In genomic region chr10:78961760-78962159, GRCh38 we compare ENCODE assay signal across 20 cellular contexts.
DNase-seq lines count a peak whose midpoint lies in the region; ATAC-seq and TF ChIP-seq lines count a peak whose summit lies in the region.
"Had no signal": no experiment of that assay in that cellular context is flagged by ENCODE, and none has a peak within 500 bp of the region (broad histone marks: within the 10 kb centered on the region; RNA-seq: fewer than 3 reads in every experiment).

No MANE protein-coding gene starts in this region.

- H3K4me2 ChIP-seq in GM23338 (no peak overlapping the region), mesenchymal stem cell (ENCODE audit: low read length, poor library complexity, severe bottlenecking) (no peak overlapping the region), PC-3 (ENCODE audit: low read length) (no peak overlapping the region)

- 60% methylated on average over 4 of the region's 4 CpGs for WGBS in mesenchymal stem cell
- WGBS in thyroid gland, 2 donors = 84 to 96% methylated on average over 4 of the region's 4 CpGs
- 82 to 84% methylated on average over 4 of the region's 4 CpGs for WGBS in body of pancreas, 2 donors

- H3K4me1 ChIP-seq in GM23338 (ENCODE audit: insufficient read depth) = peaks cover 14% of the 10 kb centered on the region; the same call in 1 of the 2 replicates
- H3K4me1 ChIP-seq in mesenchymal stem cell (ENCODE audit: control insufficient read depth, insufficient read depth, low read depth, low read length) = peaks cover 59% of the 10 kb centered on the region
- H3K4me1 ChIP-seq in thyroid gland = peaks cover 26 to 57% of the 10 kb centered on the region in 2 donors
- H3K4me1 ChIP-seq in body of pancreas = peaks cover 26% of the 10 kb centered on the region
- H3K4me1 ChIP-seq in PC-3 (ENCODE audit: insufficient read depth, low read length) = peaks cover 39% of the 10 kb centered on the region
- H3K4me1 ChIP-seq: HAP-1 had no signal

- H3K4me3 ChIP-seq in GM23338 = no peak overlapping the region
- H3K4me3 ChIP-seq in mesenchymal stem cell (ENCODE audit: insufficient read depth in 1 of 2, low read depth in 1 of 2, low read length in 2 of 2) = no peak overlapping the region
- H3K4me3 ChIP-seq in thyroid gland (replicated peaks in 1 of 3) = no peak overlapping the region
- no peak overlapping the region for H3K4me3 ChIP-seq in body of pancreas
- H3K4me3 ChIP-seq in PC-3 (ENCODE audit: low read length) = no peak overlapping the region
- H3K4me3 ChIP-seq: HAP-1, SK-N-MC had no signal

- peaks cover 29% of the 10 kb centered on the region for H3K27me3 Mint-ChIP-seq in GM23338 (ENCODE audit: insufficient read depth, low read depth, poor library complexity)
- H3K27me3 Mint-ChIP-seq in activated T-helper 17 cell treated with anti-CD3 and anti-CD28 coated beads, Interleukin-2, amount 50 U/mL, for 72 hours = no peaks in the 10 kb centered on the region
- H3K27me3 Mint-ChIP-seq: CD8-positive, alpha-beta memory T cell had no signal

- DNase-seq in GM23338 (ENCODE audit: low spot score) (no peak), mesenchymal stem cell (no peak), thyroid gland (no peak), body of pancreas (no peak), PC-3 (no peak)
- DNase-seq: CD8-positive, alpha-beta memory T cell; GF-D8; MV-4-11; NCI-H1105 treated with DMSO at 0.1 percent for 48 hours; NCI-H2029 treated with DMSO at 0.1 percent for 48 hours; NCI-H226; NCI-H524; NCI-H774; SHP77 treated with DMSO at 0.1 percent for 48 hours; SW 1271 had no signal

- peaks cover 2% of the 10 kb centered on the region for H3K79me1 ChIP-seq in mesenchymal stem cell (replicated peaks; ENCODE audit: low read length, poor library complexity, severe bottlenecking)

- H2AK5ac ChIP-seq in mesenchymal stem cell (ENCODE audit: low read length, severe bottlenecking) = peak overlapping the region; percentile 72

- peak overlapping the region; percentile 15 to 32 for H3K4ac ChIP-seq in mesenchymal stem cell (ENCODE audit: low read depth in 1 of 2, low read length in 2 of 2)

- no peak overlapping the region for H3K27ac ChIP-seq in GM23338 (ENCODE audit: low read depth)
- no peak overlapping the region for H3K27ac ChIP-seq in mesenchymal stem cell (ENCODE audit: low read length, poor library complexity, severe bottlenecking)
- H3K27ac ChIP-seq in thyroid gland = peak overlapping the region; percentile 86 to 97 (median 86)
- H3K27ac ChIP-seq in body of pancreas = no peak overlapping the region
- no peak overlapping the region for H3K27ac ChIP-seq in PC-3 (ENCODE audit: low read length)
- H3K27ac ChIP-seq: SK-N-MC had no signal

- peak overlapping the region in 1 of 2 experiments; percentile 16 for H3K18ac ChIP-seq in mesenchymal stem cell (ENCODE audit: low read depth in 1 of 2, low read length in 2 of 2)

- H2BK12ac ChIP-seq in mesenchymal stem cell (ENCODE audit: low read length in 2 of 2) = peak overlapping the region; percentile 56 to 59

- no peaks in the 10 kb centered on the region for H3K27me3 ChIP-seq in GM23338 (ENCODE audit: insufficient read depth)
- H3K27me3 ChIP-seq in mesenchymal stem cell (ENCODE audit: control insufficient read depth in 1 of 2, insufficient read depth in 1 of 2, low read length in 2 of 2) = peaks cover 0 to 4% of the 10 kb centered on the region in 2 experiments
- no peaks in the 10 kb centered on the region for H3K27me3 ChIP-seq in thyroid gland
- no peaks in the 10 kb centered on the region for H3K27me3 ChIP-seq in body of pancreas
- no peaks in the 10 kb centered on the region for H3K27me3 ChIP-seq in PC-3 (ENCODE audit: low read length)

- H4K20me1 ChIP-seq in GM23338 (replicated peaks; ENCODE audit: insufficient read depth) (no peaks in the 10 kb centered on the region), PC-3 (ENCODE audit: low read length) (no peaks in the 10 kb centered on the region)

- H3F3A ChIP-seq in GM23338 (replicated peaks; ENCODE audit: low read depth) (no peaks in the 10 kb centered on the region), PC-3 (ENCODE audit: low read length, unreplicated experiment) (no peaks in the 10 kb centered on the region)

- no peak for TF ChIP-seq CTCF in GM23338 (conservative IDR thresholded peaks at IDR 0.05; ENCODE audit: low read depth in 2 of 2)
- TF ChIP-seq CTCF in thyroid gland (IDR thresholded peaks at IDR 0.05) = no peak
- no peak for TF ChIP-seq CTCF in body of pancreas (IDR thresholded peaks at IDR 0.05)
- no peak for TF ChIP-seq CTCF in PC-3 (conservative IDR thresholded peaks at IDR 0.05; ENCODE audit: low read depth, low read length)

- no peak overlapping the region for H4K8ac ChIP-seq in mesenchymal stem cell (ENCODE audit: low read length)

- H3K9me2 ChIP-seq in GM23338 (ENCODE audit: insufficient read depth) = no peaks in the 10 kb centered on the region
- no peaks in the 10 kb centered on the region for H3K9me2 ChIP-seq in PC-3 (replicated peaks; ENCODE audit: low read length)

- H3K23ac ChIP-seq in mesenchymal stem cell (ENCODE audit: low read length in 2 of 2) = peak overlapping the region in 1 of 2 experiments; percentile 5

- no peak overlapping the region for H3K4me3 Mint-ChIP-seq in GM23338
- no peak overlapping the region for H3K4me3 Mint-ChIP-seq in activated T-helper 17 cell treated with anti-CD3 and anti-CD28 coated beads, Interleukin-2, amount 50 U/mL, for 72 hours
- H3K4me3 Mint-ChIP-seq: CD8-positive, alpha-beta memory T cell; IgD-negative memory B cell had no signal

- H2BK120ac ChIP-seq in mesenchymal stem cell (ENCODE audit: low read depth, low read length) = peak overlapping the region; percentile 29

- intact Hi-C loops in thyroid gland (cut with DNase I) (no loop called here), body of pancreas (cut with DNase I) (no loop called here), PC-3 (cut with micrococcal nuclease) (no loop called here)

- H2AFZ ChIP-seq in GM23338 = no peak overlapping the region
- H2AFZ ChIP-seq in mesenchymal stem cell (ENCODE audit: low read depth, low read length) = no peak overlapping the region
- no peak overlapping the region for H2AFZ ChIP-seq in PC-3 (ENCODE audit: low read length)

- peak overlapping the region; percentile 44 for H4K91ac ChIP-seq in mesenchymal stem cell (ENCODE audit: low read length)

- H3K9ac ChIP-seq in mesenchymal stem cell (ENCODE audit: low read length) = no peak overlapping the region
- no peak overlapping the region for H3K9ac ChIP-seq in PC-3 (ENCODE audit: low read length)

- H3K9me3 ChIP-seq in mesenchymal stem cell (ENCODE audit: control insufficient read depth, low read length) (no peaks in the 10 kb centered on the region), thyroid gland (no peaks in the 10 kb centered on the region), body of pancreas (no peaks in the 10 kb centered on the region), PC-3 (ENCODE audit: low read length) (no peaks in the 10 kb centered on the region)
- H3K9me3 ChIP-seq: HAP-1 had no signal

- no peaks in the 10 kb centered on the region for H3K36me3 Mint-ChIP-seq in GM23338 (ENCODE audit: low read depth)
- H3K36me3 Mint-ChIP-seq in activated T-helper 17 cell treated with anti-CD3 and anti-CD28 coated beads, Interleukin-2, amount 50 U/mL, for 72 hours (ENCODE audit: low read depth) = no peaks in the 10 kb centered on the region
- H3K36me3 Mint-ChIP-seq: CD8-positive, alpha-beta memory T cell; IgD-negative memory B cell had no signal

- H3K36me3 ChIP-seq in GM23338 (ENCODE audit: insufficient read depth) (no peaks in the 10 kb centered on the region), mesenchymal stem cell (ENCODE audit: control insufficient read depth in 1 of 2, insufficient read depth in 2 of 2, low read depth in 1 of 2, low read length in 2 of 2) (no peaks in the 10 kb centered on the region), thyroid gland (no peaks in the 10 kb centered on the region), body of pancreas (replicated peaks in 1 of 2; ENCODE audit: insufficient read depth in 1 of 2, low read depth in 2 of 2) (no peaks in the 10 kb centered on the region), PC-3 (ENCODE audit: low read depth, low read length) (no peaks in the 10 kb centered on the region)
- H3K36me3 ChIP-seq: HAP-1 had no signal

- peak overlapping the region in 1 of 2 experiments; percentile 39 for H3K14ac ChIP-seq in mesenchymal stem cell (ENCODE audit: low read length in 2 of 2)

- BruUV-seq in PC-3 (replicated peaks; lab: Mats Ljungman, UMichigan) = no TSS peak

- ATAC-seq in GM23338 (no peak), body of pancreas (no peak), HG02642 (IDR thresholded peaks at IDR 0.05; ENCODE audit: poor library complexity, unreplicated experiment) (no peak), PC-3 (no peak)
- no peak for ATAC-seq in activated T-helper 17 cell treated with anti-CD3 and anti-CD28 coated beads, Interleukin-2, amount 50 U/mL, for 72 hours (replicated peaks)

- POLR2A ChIA-PET in PC-3 (lab: Charles Lee; ENCODE audit: unreplicated experiment) = interaction anchor here (1.0 kb wide), 1 partner anchor 32 kb away, joined by 3 read pairs; no protein-coding TSS in a partner anchor

- TF ChIP-seq POLR2A in thyroid gland (IDR thresholded peaks at IDR 0.05) = no peak
- TF ChIP-seq POLR2A in body of pancreas (IDR thresholded peaks at IDR 0.05) = no peak

- peaks cover 38% of the 10 kb centered on the region for H3K4me1 Mint-ChIP-seq in GM23338
- no peaks in the 10 kb centered on the region for H3K4me1 Mint-ChIP-seq in activated T-helper 17 cell treated with anti-CD3 and anti-CD28 coated beads, Interleukin-2, amount 50 U/mL, for 72 hours
- H3K4me1 Mint-ChIP-seq: CD8-positive, alpha-beta memory T cell; IgD-negative memory B cell had no signal

- CTCF ChIA-PET in PC-3 (lab: Charles Lee) = no interaction called here

- H2BK15ac ChIP-seq in mesenchymal stem cell (ENCODE audit: low read depth, poor library complexity, severe bottlenecking) = no peak overlapping the region

- H3K27ac Mint-ChIP-seq in GM23338 = 0 out of 2 replicates have a peak overlapping the region, but pooled peaks have one; percentile 20
- peak overlapping the region; percentile 45 for H3K27ac Mint-ChIP-seq in activated T-helper 17 cell treated with anti-CD3 and anti-CD28 coated beads, Interleukin-2, amount 50 U/mL, for 72 hours
- H3K27ac Mint-ChIP-seq: IgD-negative memory B cell had no signal

- H3K79me2 ChIP-seq in GM23338 (replicated peaks; ENCODE audit: insufficient read depth) = no peaks in the 10 kb centered on the region
- H3K79me2 ChIP-seq in PC-3 (ENCODE audit: low read length) = no peaks in the 10 kb centered on the region

- H3K9me3 Mint-ChIP-seq in GM23338 = no peaks in the 10 kb centered on the region
- H3K9me3 Mint-ChIP-seq in activated T-helper 17 cell treated with anti-CD3 and anti-CD28 coated beads, Interleukin-2, amount 50 U/mL, for 72 hours = no peaks in the 10 kb centered on the region
- H3K9me3 Mint-ChIP-seq: CD8-positive, alpha-beta memory T cell; IgD-negative memory B cell had no signal

- H2BK5ac ChIP-seq in mesenchymal stem cell (ENCODE audit: low read depth, low read length, poor library complexity, severe bottlenecking) = no peak overlapping the region

TF ChIP-seq in GM23338, 12 proteins besides CTCF, POLR2A, EP300 and RAD21 (continues in another document):
- no peak for TF ChIP-seq ZNF114 (CRISPR knock-in tag; IDR thresholded peaks at IDR 0.05)

Comparison
In these comparisons a context has a peak if more than half of its experiments do, and no peak if none do; other contexts are left out.
1. H3K27ac ChIP-seq: peak in thyroid gland (3 of 3); none in GM23338 (single experiment), mesenchymal stem cell (single experiment), body of pancreas (0 of 4) and PC-3 (single experiment).